1 cellular context compared by ENCODE assay signal in the genomic region with DNA sequence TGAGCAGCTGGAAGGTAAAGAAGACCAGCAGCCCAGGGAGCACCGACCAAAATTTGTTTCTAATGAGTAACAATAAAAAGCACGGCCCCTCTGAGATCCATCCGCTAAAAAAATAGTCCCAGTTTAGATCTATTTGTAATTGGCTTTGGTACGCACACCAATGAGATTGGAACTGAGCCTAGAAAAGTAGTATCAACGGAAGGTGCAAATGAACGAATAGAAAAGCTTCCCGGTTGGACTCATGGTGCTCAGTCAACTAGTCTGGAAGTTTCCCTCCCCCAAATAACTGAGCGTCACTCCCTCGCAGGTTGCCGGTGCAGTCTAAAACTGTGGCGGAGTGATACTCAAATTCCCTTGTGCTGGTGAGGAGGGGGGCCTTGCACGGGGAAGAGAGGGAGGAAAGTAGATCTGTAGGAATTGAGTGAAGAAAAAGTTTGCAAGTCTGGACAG.
TF ChIP-seq lines count a peak whose summit lies in the region.

COL4A5 (plus strand) TSS at position 405 of the 450 bp plus-strand sequence. CDS start 288 bp downstream, outside the sequence.

TF ChIP-seq in HEK293, 187 proteins besides CTCF, POLR2A, EP300 and RAD21 (continued from another document):
- no peak for TF ChIP-seq PRDM2 (tag by site-specific recombination; IDR thresholded peaks at IDR 0.05; ENCODE audit: borderline replicate concordance)
- TF ChIP-seq, protein P1, sequence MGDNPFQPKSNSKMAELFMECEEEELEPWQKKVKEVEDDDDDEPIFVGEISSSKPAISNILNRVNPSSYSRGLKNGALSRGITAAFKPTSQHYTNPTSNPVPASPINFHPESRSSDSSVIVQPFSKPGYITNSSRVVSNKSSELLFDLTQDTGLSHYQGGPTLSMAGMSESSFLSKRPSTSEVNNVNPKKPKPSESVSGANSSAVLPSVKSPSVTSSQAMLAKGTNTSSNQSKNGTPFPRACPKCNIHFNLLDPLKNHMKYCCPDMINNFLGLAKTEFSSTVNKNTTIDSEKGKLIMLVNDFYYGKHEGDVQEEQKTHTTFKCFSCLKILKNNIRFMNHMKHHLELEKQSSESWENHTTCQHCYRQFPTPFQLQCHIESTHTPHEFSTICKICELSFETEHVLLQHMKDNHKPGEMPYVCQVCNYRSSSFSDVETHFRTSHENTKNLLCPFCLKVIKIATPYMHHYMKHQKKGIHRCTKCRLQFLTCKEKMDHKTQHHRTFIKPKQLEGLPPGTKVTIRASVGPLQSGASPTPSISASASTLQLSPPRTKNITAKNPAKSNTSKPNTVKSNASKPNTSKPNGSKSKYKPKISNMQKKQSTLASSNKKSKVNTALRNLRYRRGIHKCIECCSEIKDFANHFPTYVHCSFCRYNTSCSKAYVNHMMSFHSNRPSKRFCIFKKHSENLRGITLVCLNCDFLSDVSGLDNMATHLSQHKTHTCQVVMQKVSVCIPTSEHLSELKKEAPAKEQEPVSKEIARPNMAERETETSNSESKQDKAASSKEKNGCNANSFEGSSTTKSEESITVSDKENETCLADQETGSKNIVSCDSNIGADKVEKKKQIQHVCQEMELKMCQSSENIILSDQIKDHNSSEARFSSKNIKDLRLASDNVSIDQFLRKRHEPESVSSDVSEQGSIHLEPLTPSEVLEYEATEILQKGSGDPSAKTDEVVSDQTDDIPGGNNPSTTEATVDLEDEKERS (tag by site-specific recombination; IDR thresholded peaks at IDR 0.05): no peak
- no peak for TF ChIP-seq ZNF701 (tag by site-specific recombination; IDR thresholded peaks at IDR 0.05)
- no peak for TF ChIP-seq ZNF266 (tag by site-specific recombination; IDR thresholded peaks at IDR 0.05; ENCODE audit: low read depth)
- no peak for TF ChIP-seq ZNF175 (tag by site-specific recombination; IDR thresholded peaks at IDR 0.05)
- no peak for TF ChIP-seq ZNF221 (tag by site-specific recombination; IDR thresholded peaks at IDR 0.05; ENCODE audit: borderline replicate concordance)
- TF ChIP-seq ZNF501 (tag by site-specific recombination; IDR thresholded peaks at IDR 0.05): no peak; the same call in 1 of the 2 replicates
- no peak for TF ChIP-seq PBX3 (CRISPR knock-in tag; IDR thresholded peaks at IDR 0.05)
- TF ChIP-seq SP3 (tag by site-specific recombination; IDR thresholded peaks at IDR 0.05): peak; percentile 62
- TF ChIP-seq, protein P2, sequence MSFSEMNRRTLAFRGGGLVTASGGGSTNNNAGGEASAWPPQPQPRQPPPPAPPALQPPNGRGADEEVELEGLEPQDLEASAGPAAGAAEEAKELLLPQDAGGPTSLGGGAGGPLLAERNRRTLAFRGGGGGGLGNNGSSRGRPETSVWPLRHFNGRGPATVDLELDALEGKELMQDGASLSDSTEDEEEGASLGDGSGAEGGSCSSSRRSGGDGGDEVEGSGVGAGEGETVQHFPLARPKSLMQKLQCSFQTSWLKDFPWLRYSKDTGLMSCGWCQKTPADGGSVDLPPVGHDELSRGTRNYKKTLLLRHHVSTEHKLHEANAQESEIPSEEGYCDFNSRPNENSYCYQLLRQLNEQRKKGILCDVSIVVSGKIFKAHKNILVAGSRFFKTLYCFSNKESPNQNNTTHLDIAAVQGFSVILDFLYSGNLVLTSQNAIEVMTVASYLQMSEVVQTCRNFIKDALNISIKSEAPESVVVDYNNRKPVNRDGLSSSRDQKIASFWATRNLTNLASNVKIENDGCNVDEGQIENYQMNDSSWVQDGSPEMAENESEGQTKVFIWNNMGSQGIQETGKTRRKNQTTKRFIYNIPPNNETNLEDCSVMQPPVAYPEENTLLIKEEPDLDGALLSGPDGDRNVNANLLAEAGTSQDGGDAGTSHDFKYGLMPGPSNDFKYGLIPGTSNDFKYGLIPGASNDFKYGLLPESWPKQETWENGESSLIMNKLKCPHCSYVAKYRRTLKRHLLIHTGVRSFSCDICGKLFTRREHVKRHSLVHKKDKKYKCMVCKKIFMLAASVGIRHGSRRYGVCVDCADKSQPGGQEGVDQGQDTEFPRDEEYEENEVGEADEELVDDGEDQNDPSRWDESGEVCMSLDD (tag by site-specific recombination; IDR thresholded peaks at IDR 0.05): no peak; the same call in 1 of the 2 replicates
- peak; percentile 63; the same call in 1 of the 2 replicates for TF ChIP-seq TCF7L2 (IDR thresholded peaks at IDR 0.05; ENCODE audit: borderline replicate concordance, low read depth, low read length)
- no peak for TF ChIP-seq ZNF26 (tag by site-specific recombination; IDR thresholded peaks at IDR 0.05)
- TF ChIP-seq SP2 (tag by site-specific recombination; IDR thresholded peaks at IDR 0.05): peak; percentile 58
- TF ChIP-seq ZNF626 (tag by site-specific recombination; IDR thresholded peaks at IDR 0.05): no peak
- TF ChIP-seq ZNF660 (tag by site-specific recombination; IDR thresholded peaks at IDR 0.05): peak; percentile 73; the same call in 1 of the 2 replicates
- TF ChIP-seq ZNF366 (tag by site-specific recombination; conservative IDR thresholded peaks at IDR 0.05): peak; percentile 89
- TF ChIP-seq HOXA7 (CRISPR knock-in tag; IDR thresholded peaks at IDR 0.05; ENCODE audit: borderline replicate concordance): no peak
- TF ChIP-seq ZBTB21 (tag by site-specific recombination; IDR thresholded peaks at IDR 0.05): peak; percentile 76; the same call in 1 of the 2 replicates
- TF ChIP-seq YY1 (tag by site-specific recombination; IDR thresholded peaks at IDR 0.05): no peak
- TF ChIP-seq, protein P3, sequence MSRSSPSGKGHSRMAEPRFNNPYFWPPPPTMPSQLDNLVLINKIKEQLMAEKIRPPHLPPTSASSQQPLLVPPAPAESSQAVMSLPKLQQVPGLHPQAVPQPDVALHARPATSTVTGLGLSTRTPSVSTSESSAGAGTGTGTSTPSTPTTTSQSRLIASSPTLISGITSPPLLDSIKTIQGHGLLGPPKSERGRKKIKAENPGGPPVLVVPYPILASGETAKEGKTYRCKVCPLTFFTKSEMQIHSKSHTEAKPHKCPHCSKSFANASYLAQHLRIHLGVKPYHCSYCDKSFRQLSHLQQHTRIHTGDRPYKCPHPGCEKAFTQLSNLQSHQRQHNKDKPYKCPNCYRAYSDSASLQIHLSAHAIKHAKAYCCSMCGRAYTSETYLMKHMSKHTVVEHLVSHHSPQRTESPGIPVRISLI (tag by site-specific recombination; IDR thresholded peaks at IDR 0.05): peak; percentile 56; the same call in 1 of the 2 replicates
- TF ChIP-seq ZNF830 (tag by site-specific recombination; IDR thresholded peaks at IDR 0.05; ENCODE audit: low read depth): no peak
- TF ChIP-seq ZNF785 (tag by site-specific recombination; IDR thresholded peaks at IDR 0.05): no peak
- peak; percentile 74 for TF ChIP-seq ZNF629 (tag by site-specific recombination; IDR thresholded peaks at IDR 0.05)
- TF ChIP-seq, protein P4, sequence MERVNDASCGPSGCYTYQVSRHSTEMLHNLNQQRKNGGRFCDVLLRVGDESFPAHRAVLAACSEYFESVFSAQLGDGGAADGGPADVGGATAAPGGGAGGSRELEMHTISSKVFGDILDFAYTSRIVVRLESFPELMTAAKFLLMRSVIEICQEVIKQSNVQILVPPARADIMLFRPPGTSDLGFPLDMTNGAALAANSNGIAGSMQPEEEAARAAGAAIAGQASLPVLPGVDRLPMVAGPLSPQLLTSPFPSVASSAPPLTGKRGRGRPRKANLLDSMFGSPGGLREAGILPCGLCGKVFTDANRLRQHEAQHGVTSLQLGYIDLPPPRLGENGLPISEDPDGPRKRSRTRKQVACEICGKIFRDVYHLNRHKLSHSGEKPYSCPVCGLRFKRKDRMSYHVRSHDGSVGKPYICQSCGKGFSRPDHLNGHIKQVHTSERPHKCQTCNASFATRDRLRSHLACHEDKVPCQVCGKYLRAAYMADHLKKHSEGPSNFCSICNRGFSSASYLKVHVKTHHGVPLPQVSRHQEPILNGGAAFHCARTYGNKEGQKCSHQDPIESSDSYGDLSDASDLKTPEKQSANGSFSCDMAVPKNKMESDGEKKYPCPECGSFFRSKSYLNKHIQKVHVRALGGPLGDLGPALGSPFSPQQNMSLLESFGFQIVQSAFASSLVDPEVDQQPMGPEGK (tag by site-specific recombination; IDR thresholded peaks at IDR 0.05): peak; percentile 91
- no peak for TF ChIP-seq ZBTB7A (tag by site-specific recombination; IDR thresholded peaks at IDR 0.05; ENCODE audit: low read depth)
- no peak for TF ChIP-seq ZNF214 (tag by site-specific recombination; IDR thresholded peaks at IDR 0.05; ENCODE audit: borderline replicate concordance)
- TF ChIP-seq ZSCAN23 (tag by site-specific recombination; IDR thresholded peaks at IDR 0.05): peak; percentile 85
- TF ChIP-seq ZNF623 (tag by site-specific recombination; IDR thresholded peaks at IDR 0.05): 0 out of 2 replicates have a peak, but pooled peaks have one; percentile 23
- TF ChIP-seq ZNF624 (tag by site-specific recombination; IDR thresholded peaks at IDR 0.05): no peak
- peak; percentile 67 for TF ChIP-seq ZNF600 (tag by site-specific recombination; IDR thresholded peaks at IDR 0.05)
- no peak for TF ChIP-seq ZNF202 (tag by site-specific recombination; IDR thresholded peaks at IDR 0.05; ENCODE audit: borderline replicate concordance)
- peak; percentile 69 for TF ChIP-seq ZNF394 (tag by site-specific recombination; IDR thresholded peaks at IDR 0.05; ENCODE audit: borderline replicate concordance)
- no peak for TF ChIP-seq ZNF544 (tag by site-specific recombination; IDR thresholded peaks at IDR 0.05)
- no peak for TF ChIP-seq ZNF138 (tag by site-specific recombination; IDR thresholded peaks at IDR 0.05; ENCODE audit: borderline replicate concordance)
